Comparison of ENCODE assay signal across 8 cellular contexts in genomic region chr1:27634982-27635362, GRCh38. TPM values are rescaled to one million over a fixed set of nuclear protein-coding genes. Genes with fewer than 3 reads are reported as not detected.
A peak's percentile ranks its signal among the peaks of the same experiment; 100 is the strongest.
DNase-seq lines count a peak whose midpoint lies in the region; ATAC-seq, FAIRE-seq and TF ChIP-seq lines count a peak whose summit lies in the region.

FGR (minus strand) TSS chr1:27635185; CDS start chr1:27623916, 11,269 bp downstream.

- H3K4me3 ChIP-seq in Caco-2 (ENCODE audit: low read depth, low read length) (no peak within 1 kb of the TSS), parathyroid adenoma (ENCODE audit: low read depth, low read length) (peak within 1 kb of the TSS; percentile 47)

- H3K4me1 ChIP-seq in Caco-2 (no peaks in the 10 kb centered on the region), parathyroid adenoma (no peaks in the 10 kb centered on the region)

- H3K27me3 ChIP-seq in Caco-2 (replicated peaks; ENCODE audit: control insufficient read depth, insufficient read depth, low read length) (no peaks in the 10 kb centered on the region), parathyroid adenoma (ENCODE audit: control insufficient read depth, insufficient read depth, low read length) (no peaks in the 10 kb centered on the region)

- H3K27ac Mint-ChIP-seq in Caco-2 (ENCODE audit: unreplicated experiment) (peak within 1 kb of the TSS; percentile 55), WTC11 (no peak within 1 kb of the TSS)

- H3K9ac ChIP-seq in parathyroid adenoma, result no peak within 1 kb of the TSS

- POLR2A ChIA-PET in Caco-2 (lab: Charles Lee), result no interaction called here
- POLR2A ChIA-PET in WTC11 (lab: Charles Lee), result no interaction called here

- ATAC-seq in WTC11 (peak; percentile 22), Right ventricle myocardium superior (ENCODE audit: poor library complexity) (peak; percentile 48), GM21423 (IDR thresholded peaks at IDR 0.05; ENCODE audit: unreplicated experiment) (no peak), GM18511 (IDR thresholded peaks at IDR 0.05; ENCODE audit: unreplicated experiment) (no peak)

- H3K4me3 Mint-ChIP-seq in Caco-2 (ENCODE audit: unreplicated experiment) (no peak within 1 kb of the TSS), WTC11 (peak within 1 kb of the TSS; percentile 72)

- H3K9me3 Mint-ChIP-seq in Caco-2 (ENCODE audit: unreplicated experiment) (no peaks in the 10 kb centered on the region), WTC11 (no peaks in the 10 kb centered on the region)

- H3K4me1 Mint-ChIP-seq in Caco-2 (ENCODE audit: low read depth, unreplicated experiment) (no peaks in the 10 kb centered on the region), WTC11 (peaks cover 19% of the 10 kb centered on the region)

- BruUV-seq in Caco-2 (replicated peaks; lab: Mats Ljungman, UMichigan), result no TSS peak

- TF ChIP-seq POLR2A in GM12892 (IDR thresholded peaks at IDR 0.05; ENCODE audit: low read depth, low read length), result no peak

- peak within 1 kb of the TSS; percentile 74 for H2AFZ ChIP-seq in parathyroid adenoma

- intact Hi-C loops in Caco-2 (cut with micrococcal nuclease; ENCODE audit: unreplicated experiment) (no loop called here), Right ventricle myocardium superior (cut with DNase I) (no loop called here)

- H3K36me3 ChIP-seq in Caco-2 (ENCODE audit: control insufficient read depth, insufficient read depth, low read length), result no peaks in the 10 kb centered on the region
- no peaks in the 10 kb centered on the region for H3K36me3 ChIP-seq in parathyroid adenoma (ENCODE audit: control insufficient read depth, insufficient read depth, low read length)

- peak within 1 kb of the TSS; percentile 74 for H3K27ac ChIP-seq in parathyroid adenoma

- no peaks in the 10 kb centered on the region for H3K9me3 ChIP-seq in Caco-2
- no peaks in the 10 kb centered on the region for H3K9me3 ChIP-seq in parathyroid adenoma (ENCODE audit: control insufficient read depth, low read length)

- no peak for FAIRE-seq in GM12892 (lab: Jason Lieb, UNC)

- CTCF ChIA-PET in Caco-2 (lab: Charles Lee) (no interaction called here), WTC11 (lab: Charles Lee) (no interaction called here)

- no peaks in the 10 kb centered on the region for H3K36me3 Mint-ChIP-seq in Caco-2 (ENCODE audit: insufficient read depth, unreplicated experiment)
- no peaks in the 10 kb centered on the region for H3K36me3 Mint-ChIP-seq in WTC11

- no peak for TF ChIP-seq CTCF in Caco-2 (IDR thresholded peaks at IDR 0.05; ENCODE audit: insufficient read depth in 1 of 2, low read depth in 1 of 2, low read length in 1 of 2, severe bottlenecking in 1 of 2, unreplicated experiment in 1 of 2)
- no peak for TF ChIP-seq CTCF in WTC11 (IDR thresholded peaks at IDR 0.05)
- no peak for TF ChIP-seq CTCF in parathyroid adenoma (IDR thresholded peaks at IDR 0.05)

- no peaks in the 10 kb centered on the region for H3K79me2 ChIP-seq in parathyroid adenoma

- peak within 1 kb of the TSS; percentile 63 for H3K4me2 ChIP-seq in parathyroid adenoma (ENCODE audit: low read length)

- no peak for DNase-seq in Caco-2
- DNase-seq in WTC11 (ENCODE audit: low spot score), result no peak
- DNase-seq in Right ventricle myocardium superior, result peak; percentile 81
- no peak for DNase-seq in COLO829 (ENCODE audit: low spot score)
- DNase-seq in GM12892 (ENCODE audit: insufficient read length), result no peak

- no peaks in the 10 kb centered on the region for H3K27me3 Mint-ChIP-seq in Caco-2 (ENCODE audit: insufficient read depth, unreplicated experiment)
- H3K27me3 Mint-ChIP-seq in WTC11 (ENCODE audit: low read depth), result peaks cover 46% of the 10 kb centered on the region

TF ChIP-seq in WTC11, 78 proteins besides CTCF, POLR2A, EP300 and RAD21:
- TF ChIP-seq CDX4 (CRISPR knock-in tag; IDR thresholded peaks at IDR 0.05; ENCODE audit: borderline replicate concordance) (no peak), E2F1 (CRISPR knock-in tag; IDR thresholded peaks at IDR 0.05) (no peak), NFYB (CRISPR knock-in tag; conservative IDR thresholded peaks at IDR 0.05; ENCODE audit: low read depth) (no peak), MXD4 (CRISPR knock-in tag; IDR thresholded peaks at IDR 0.05; ENCODE audit: borderline replicate concordance) (no peak), NFATC4 (CRISPR knock-in tag; IDR thresholded peaks at IDR 0.05) (no peak), NR2C2 (CRISPR knock-in tag; IDR thresholded peaks at IDR 0.05) (no peak), NR3C1 (CRISPR knock-in tag; conservative IDR thresholded peaks at IDR 0.05; ENCODE audit: low read depth) (no peak), GABPB1 (CRISPR knock-in tag; IDR thresholded peaks at IDR 0.05) (no peak), ATF3 (CRISPR knock-in tag; conservative IDR thresholded peaks at IDR 0.05) (no peak), GRHL2 (CRISPR knock-in tag; IDR thresholded peaks at IDR 0.05; ENCODE audit: insufficient replicate concordance, severe bottlenecking) (no peak), SMAD4 (CRISPR knock-in tag; IDR thresholded peaks at IDR 0.05) (no peak), ESRRA (CRISPR knock-in tag; IDR thresholded peaks at IDR 0.05; ENCODE audit: borderline replicate concordance) (no peak), ZNF416 (CRISPR knock-in tag; IDR thresholded peaks at IDR 0.05) (no peak), MYBL2 (CRISPR knock-in tag; IDR thresholded peaks at IDR 0.05) (no peak)

RNA-seq across cellular contexts. Expression of gene FGR, which starts in this region (rescaled TPM):
- total RNA-seq in Caco-2 (2022) (not detected in 2 replicates), WTC11 (2021) (0.30 to 0.77 TPM (median 0.46 TPM) in 3 replicates), Right ventricle myocardium superior (3.7 TPM)
- polyA plus RNA-seq in GM12892 (2012; ENCODE audit: missing spikeins), result 43.6 TPM

Comparison
In these comparisons a context has a peak if more than half of its experiments do, and no peak if none do; other contexts are left out.
1. Peak in ATAC-seq in WTC11; RNA of the gene not detected or under 1 TPM.